In genomic region chr19:17965370-17966114, GRCh38 we compare ENCODE assay signal across 27 cellular contexts. TPM values are rescaled to one million over a fixed set of nuclear protein-coding genes. Genes with fewer than 3 reads are reported as not detected.
DNase-seq lines count a peak whose midpoint lies in the region; ATAC-seq and TF ChIP-seq lines count a peak whose summit lies in the region.
"Had no signal": no experiment of that assay in that cellular context is flagged by ENCODE, and none has a peak within 500 bp of the region (broad histone marks: within the 10 kb centered on the region; RNA-seq: fewer than 3 reads in every experiment).

No MANE protein-coding gene starts in this region.

- H2AFZ ChIP-seq in hepatocyte = no peak overlapping the region

- no peaks in the 10 kb centered on the region for H3K36me3 Mint-ChIP-seq in activated T-cell treated with anti-CD3 and anti-CD28 coated beads, Interleukin-2, amount 50 U/mL, for 4 hours (ENCODE audit: insufficient read depth)
- no peaks in the 10 kb centered on the region for H3K36me3 Mint-ChIP-seq in activated T-cell treated with anti-CD3 and anti-CD28 coated beads, Interleukin-2, amount 50 U/mL, for 24 hours (ENCODE audit: low read depth)
- no peaks in the 10 kb centered on the region for H3K36me3 Mint-ChIP-seq in progenitor cell of endocrine pancreas (ENCODE audit: insufficient read depth)
- H3K36me3 Mint-ChIP-seq: activated CD8-positive, alpha-beta memory T cell treated with anti-CD3 and anti-CD28 coated beads, Interleukin-2, amount 10 ng/mL, durations not matched to agents 7 days and 5 days; activated naive CD8-positive, alpha-beta T cell; naive thymus-derived CD4-positive, alpha-beta T cell; T-cell had no signal

- no peaks in the 10 kb centered on the region for H4K20me1 ChIP-seq in hepatocyte (ENCODE audit: insufficient read depth, poor library complexity, severe bottlenecking)

- H3K4me1 ChIP-seq in Panc1 (ENCODE audit: control insufficient read depth, insufficient read depth, low read length) (no peaks in the 10 kb centered on the region), hepatocyte (ENCODE audit: insufficient read depth) (peaks cover 5% of the 10 kb centered on the region)
- H3K4me1 ChIP-seq: gastrocnemius medialis, prostate gland had no signal

- no TSS peak for BruUV-seq in Panc1 (replicated peaks; lab: Mats Ljungman, UMichigan)

- no peaks in the 10 kb centered on the region for H3K9me3 ChIP-seq in Panc1 (ENCODE audit: control insufficient read depth, insufficient read depth, low read depth, low read length)
- no peaks in the 10 kb centered on the region for H3K9me3 ChIP-seq in hepatocyte (ENCODE audit: low read depth)
- H3K9me3 ChIP-seq: esophagus muscularis mucosa, gastrocnemius medialis, prostate gland had no signal

- H3K79me2 ChIP-seq in hepatocyte = no peaks in the 10 kb centered on the region

- H3K4me3 ChIP-seq in Panc1 (ENCODE audit: low read depth in 2 of 2, low read length in 2 of 2) (no peak overlapping the region), hepatocyte (no peak overlapping the region)
- H3K4me3 ChIP-seq: esophagus muscularis mucosa, gastrocnemius medialis, prostate gland had no signal

- intact Hi-C loops in Panc1 (cut with micrococcal nuclease; ENCODE audit: unreplicated experiment) = no loop called here

- H3K9me2 ChIP-seq in hepatocyte (replicated peaks; ENCODE audit: insufficient read depth) = no peaks in the 10 kb centered on the region

- no peaks in the 10 kb centered on the region for H3K9me3 Mint-ChIP-seq in activated T-cell treated with anti-CD3 and anti-CD28 coated beads, Interleukin-2, amount 50 U/mL, for 4 hours
- no peaks in the 10 kb centered on the region for H3K9me3 Mint-ChIP-seq in activated T-cell treated with anti-CD3 and anti-CD28 coated beads, Interleukin-2, amount 50 U/mL, for 24 hours
- H3K9me3 Mint-ChIP-seq in progenitor cell of endocrine pancreas (ENCODE audit: low read depth) = no peaks in the 10 kb centered on the region
- H3K9me3 Mint-ChIP-seq: HFFc6, T-cell had no signal

- WGBS in hepatocyte (ENCODE audit: low lambda C conversion rate, missing lambda C conversion rate) = 66% methylated on average over 11 of the region's 11 CpGs

- peaks cover 4% of the 10 kb centered on the region for H3K4me1 Mint-ChIP-seq in activated T-cell treated with anti-CD3 and anti-CD28 coated beads, Interleukin-2, amount 50 U/mL, for 4 hours (ENCODE audit: low read depth)
- H3K4me1 Mint-ChIP-seq in activated T-cell treated with anti-CD3 and anti-CD28 coated beads, Interleukin-2, amount 50 U/mL, for 24 hours (ENCODE audit: low read depth) = peaks cover 8% of the 10 kb centered on the region
- H3K4me1 Mint-ChIP-seq in progenitor cell of endocrine pancreas (ENCODE audit: low read depth) = peaks cover 7% of the 10 kb centered on the region

- H3K4me3 Mint-ChIP-seq in activated T-cell treated with anti-CD3 and anti-CD28 coated beads, Interleukin-2, amount 50 U/mL, for 4 hours = no peak overlapping the region
- no peak overlapping the region for H3K4me3 Mint-ChIP-seq in activated T-cell treated with anti-CD3 and anti-CD28 coated beads, Interleukin-2, amount 50 U/mL, for 24 hours
- peak overlapping the region; percentile 70 for H3K4me3 Mint-ChIP-seq in progenitor cell of endocrine pancreas (ENCODE audit: low read depth)
- H3K4me3 Mint-ChIP-seq: activated CD8-positive, alpha-beta memory T cell treated with anti-CD3 and anti-CD28 coated beads, Interleukin-2, amount 10 ng/mL, durations not matched to agents 7 days and 5 days; activated naive CD8-positive, alpha-beta T cell; HFFc6 had no signal

- H3K36me3 ChIP-seq in Panc1 (ENCODE audit: control insufficient read depth, insufficient read depth, low read length) = no peaks in the 10 kb centered on the region
- H3K36me3 ChIP-seq in hepatocyte (replicated peaks; ENCODE audit: insufficient read depth, low read depth) = no peaks in the 10 kb centered on the region
- H3K36me3 ChIP-seq: esophagus muscularis mucosa, gastrocnemius medialis, prostate gland had no signal

- POLR2A ChIA-PET in Panc1 (lab: Charles Lee) = no interaction called here

- in situ Hi-C loops in Panc1 (cut with HindIII; ENCODE audit: low pct_unique_long_range_greater_than_20kb, low sequenced_read_pairs) = no loop called here

- CTCF ChIA-PET in Panc1 (lab: Charles Lee) = interaction anchor here (0.6 kb wide), 2 partner anchors 27 to 108 kb away, joined by 3 read pairs; no protein-coding TSS in a partner anchor

- H3K27me3 ChIP-seq in Panc1 (ENCODE audit: control insufficient read depth, insufficient read depth, low read length) (no peaks in the 10 kb centered on the region; the same call in 1 of the 2 replicates), hepatocyte (peaks cover 12% of the 10 kb centered on the region)

- ATAC-seq in activated T-cell treated with anti-CD3 and anti-CD28 coated beads, Interleukin-2, amount 50 U/mL, for 4 hours = peak; percentile 21 to 25
- ATAC-seq in Panc1 = 0 out of 2 replicates have a peak, but pooled peaks have one; percentile 52
- ATAC-seq: activated CD8-positive, alpha-beta memory T cell treated with anti-CD3 and anti-CD28 coated beads, Interleukin-2, amount 10 ng/mL, durations not matched to agents 7 days and 5 days; gastrocnemius medialis; naive thymus-derived CD4-positive, alpha-beta T cell had no signal

- H3K27ac ChIP-seq in Panc1 (ENCODE audit: low read length) (no peak overlapping the region), hepatocyte (peak overlapping the region; percentile 74)
- H3K27ac ChIP-seq: esophagus muscularis mucosa, gastrocnemius medialis, KMS-11, prostate gland had no signal

- TF ChIP-seq CTCF in Panc1 (IDR thresholded peaks at IDR 0.05) (no peak), hepatocyte (IDR thresholded peaks at IDR 0.05; ENCODE audit: poor library complexity) (no peak), progenitor cell of endocrine pancreas (IDR thresholded peaks at IDR 0.05; ENCODE audit: unreplicated experiment) (no peak)

- no peak for DNase-seq in activated T-cell treated with anti-CD3 and anti-CD28 coated beads, Interleukin-2, amount 50 U/mL, for 4 hours
- DNase-seq in activated T-cell treated with anti-CD3 and anti-CD28 coated beads, Interleukin-2, amount 50 U/mL, for 24 hours = no peak
- DNase-seq in Panc1 (ENCODE audit: low read depth, low spot score) (no peak), hepatocyte (ENCODE audit: low spot score) (peak; percentile 80), progenitor cell of endocrine pancreas (ENCODE audit: low spot score, unreplicated experiment) (no peak), NCI-H69 (lab: John Stamatoyannopoulos, UW) (no peak), cerebellar cortex (ENCODE audit: low spot score) (no peak), pons (ENCODE audit: low spot score) (no peak)
- DNase-seq: ACHN; activated CD4-positive, alpha-beta T cell treated with anti-CD3 and anti-CD28 coated beads for 1 hour; activated CD8-positive, alpha-beta memory T cell treated with anti-CD3 and anti-CD28 coated beads, Interleukin-2, amount 10 ng/mL, durations not matched to agents 7 days and 5 days; DMS79; gastrocnemius medialis; HFFc6; mesendoderm; naive thymus-derived CD4-positive, alpha-beta T cell; NCI-H187 treated with DMSO at 0.1 percent for 48 hours; NCI-H226; OCI-M1; SIG-M5; T-cell had no signal

- H3K27ac Mint-ChIP-seq in activated T-cell treated with anti-CD3 and anti-CD28 coated beads, Interleukin-2, amount 50 U/mL, for 24 hours = no peak overlapping the region
- H3K27ac Mint-ChIP-seq in progenitor cell of endocrine pancreas = peak overlapping the region; percentile 2
- H3K27ac Mint-ChIP-seq: activated CD8-positive, alpha-beta memory T cell treated with anti-CD3 and anti-CD28 coated beads, Interleukin-2, amount 10 ng/mL, durations not matched to agents 7 days and 5 days; activated naive CD8-positive, alpha-beta T cell; HFFc6; naive thymus-derived CD4-positive, alpha-beta T cell; T-cell had no signal

- peaks cover 42% of the 10 kb centered on the region for H3K27me3 Mint-ChIP-seq in activated T-cell treated with anti-CD3 and anti-CD28 coated beads, Interleukin-2, amount 50 U/mL, for 4 hours (ENCODE audit: low read depth)
- H3K27me3 Mint-ChIP-seq in activated T-cell treated with anti-CD3 and anti-CD28 coated beads, Interleukin-2, amount 50 U/mL, for 24 hours = peaks cover 54% of the 10 kb centered on the region
- H3K27me3 Mint-ChIP-seq in progenitor cell of endocrine pancreas = peaks cover 24% of the 10 kb centered on the region

- H3K4me2 ChIP-seq in hepatocyte = no peak overlapping the region
- H3K4me2 ChIP-seq: KMS-11 had no signal

RNA-seq across cellular contexts. Expression of gene KCNN1, which starts 1.4 kb away (rescaled TPM):
- total RNA-seq in activated T-cell treated with anti-CD3 and anti-CD28 coated beads, Interleukin-2, amount 50 U/mL, for 4 hours = under 1 TPM in 2 of 3 donors, not detected in 1; 0.24 to 0.32 TPM
- total RNA-seq in Panc1 (2021; ENCODE audit: unreplicated experiment) (0.90 TPM), hepatocyte (2.4 and 3.3 TPM in 2 replicates), progenitor cell of endocrine pancreas (19.6 and 20.3 TPM in 2 replicates)
- polyA plus RNA-seq in Panc1 (2012; ENCODE audit: insufficient read length) = 3.0 TPM
- 3.2 and 3.3 TPM in 2 replicates for polyA plus RNA-seq in hepatocyte
- total RNA-seq: chondrocyte, gastrocnemius medialis, HFFc6, T-cell had no signal
- polyA plus RNA-seq: CD14-positive monocyte; naive thymus-derived CD4-positive, alpha-beta T cell had no signal

RNA-seq across cellular contexts. Expression of gene CCDC124, which starts 32.7 kb away (rescaled TPM):
- total RNA-seq in activated T-cell treated with anti-CD3 and anti-CD28 coated beads, Interleukin-2, amount 50 U/mL, for 4 hours = 100 to 1,000 TPM; 228 to 261 (median 236) TPM
- total RNA-seq in Panc1 (2021; ENCODE audit: unreplicated experiment) (110 TPM), hepatocyte (19.4 and 25.4 TPM in 2 replicates), progenitor cell of endocrine pancreas (80.2 and 84.3 TPM in 2 replicates)
- polyA plus RNA-seq in Panc1 (2012; ENCODE audit: insufficient read length) = 188 TPM
- polyA plus RNA-seq in hepatocyte = 97.7 and 105 TPM in 2 replicates

RNA-seq across cellular contexts. Expression of gene ARRDC2, which starts 42.4 kb away (rescaled TPM):
- total RNA-seq in activated T-cell treated with anti-CD3 and anti-CD28 coated beads, Interleukin-2, amount 50 U/mL, for 4 hours = 10 to 100 TPM; 19.4 to 24.4 (median 22.4) TPM
- total RNA-seq in Panc1 (2021; ENCODE audit: unreplicated experiment) (21.4 TPM), hepatocyte (4.5 and 5.5 TPM in 2 replicates), progenitor cell of endocrine pancreas (3.3 and 4.3 TPM in 2 replicates)
- polyA plus RNA-seq in Panc1 (2012; ENCODE audit: insufficient read length) = 25.6 TPM
- polyA plus RNA-seq in hepatocyte = 3.9 and 7.4 TPM in 2 replicates
